In genomic region chr2:226793615-226794014, GRCh38 we compare ENCODE assay signal across 9 cellular contexts. TPM values are rescaled to one million over a fixed set of nuclear protein-coding genes. Genes with fewer than 3 reads are reported as not detected.
A peak's percentile ranks its signal among the peaks of the same experiment; 100 is the strongest.
DNase-seq lines count a peak whose midpoint lies in the region; ATAC-seq and TF ChIP-seq lines count a peak whose summit lies in the region.
"Had no signal": no experiment of that assay in that cellular context is flagged by ENCODE, and none has a peak within 500 bp of the region (broad histone marks: within the 10 kb centered on the region; RNA-seq: fewer than 3 reads in every experiment).

No MANE protein-coding gene starts in this region.

- H3K27ac ChIP-seq in BLaER1 treated with 17β-estradiol and CSF1 and Interleukin-3, amounts not matched to agents 10 nM and 100 nM = peak overlapping the region in 4 of 11 experiments; percentile 10 to 54 (median 29); a peak in 2 of 22 replicates
- peak overlapping the region in 3 of 4 donors; percentile 11 to 92 (median 89) for H3K27ac ChIP-seq in Peyer's patch
- H3K27ac ChIP-seq in epithelial cell of prostate = peak overlapping the region; percentile 96

- H3K4me3 ChIP-seq in BLaER1 treated with 17β-estradiol and CSF1 and Interleukin-3, amounts not matched to agents 10 nM and 100 nM = peak overlapping the region in 2 of 10 experiments; percentile 47 to 52; a peak in 4 of 20 replicates
- peak overlapping the region in 2 of 4 donors; percentile 82 to 94 for H3K4me3 ChIP-seq in Peyer's patch

- peaks cover 10% of the 10 kb centered on the region for H3K36me3 Mint-ChIP-seq in osteocyte (ENCODE audit: unreplicated experiment)

- H3K9me3 Mint-ChIP-seq in osteocyte (ENCODE audit: unreplicated experiment) = no peaks in the 10 kb centered on the region

- DNase-seq in Peyer's patch = no peak
- DNase-seq in epithelial cell of prostate (ENCODE audit: low read depth, low spot score) = no peak
- no peak for DNase-seq in osteocyte (ENCODE audit: extremely low spot score, unreplicated experiment)
- no peak for DNase-seq in activated CD4-positive, CD25-positive, alpha-beta regulatory T cell treated with anti-CD3 and anti-CD28 coated beads, Interleukin-2, amount 50 U/mL, for 72 hours
- no peak for DNase-seq in stimulated activated CD8-positive, alpha-beta memory T cell treated with anti-CD3 and anti-CD28 coated beads, Interleukin-4, amount 100 ng/mL, for 48 hours
- DNase-seq: stimulated activated CD4-positive, alpha-beta T cell treated with anti-CD3 and anti-CD28 coated beads, Interleukin-4, amount 100 ng/mL, for 4 hours had no signal

- no peak for TF ChIP-seq POLR2A in Peyer's patch (IDR thresholded peaks at IDR 0.05)

- ATAC-seq in HG03280 (IDR thresholded peaks at IDR 0.05; ENCODE audit: unreplicated experiment) (no peak), GM21717 (IDR thresholded peaks at IDR 0.05; ENCODE audit: unreplicated experiment) (no peak)

- TF ChIP-seq CTCF in Peyer's patch (IDR thresholded peaks at IDR 0.05) (no peak), osteocyte (IDR thresholded peaks at IDR 0.05) (no peak)

- H3K4me1 Mint-ChIP-seq in osteocyte (ENCODE audit: unreplicated experiment) = peaks cover 86% of the 10 kb centered on the region

- peak overlapping the region in 3 of 11 experiments; percentile 29 to 66 (median 63); a peak in 5 of 22 replicates for H3K9ac ChIP-seq in BLaER1 treated with 17β-estradiol and CSF1 and Interleukin-3, amounts not matched to agents 10 nM and 100 nM

- H3K9me3 ChIP-seq in BLaER1 treated with 17β-estradiol and CSF1 and Interleukin-3, amounts not matched to agents 10 nM and 100 nM (replicated peaks in 1 of 11) = 0 out of 22 replicates have a peak, but pooled peaks cover 0 to 5% (median 0%) of the 10 kb centered on the region in 11 experiments
- no peaks in the 10 kb centered on the region for H3K9me3 ChIP-seq in Peyer's patch

- peak overlapping the region; percentile 72 for H3K4me3 Mint-ChIP-seq in osteocyte (ENCODE audit: unreplicated experiment)

- peaks cover 0 to 32% (median 12%) of the 10 kb centered on the region in 11 experiments; a peak in 10 of 22 replicates for H4K20me1 ChIP-seq in BLaER1 treated with 17β-estradiol and CSF1 and Interleukin-3, amounts not matched to agents 10 nM and 100 nM

- no peaks in the 10 kb centered on the region for H3K27me3 Mint-ChIP-seq in osteocyte (ENCODE audit: unreplicated experiment)

- peaks cover 0 to 56% (median 0%) of the 10 kb centered on the region in 11 experiments; a peak in 7 of 22 replicates for H3K27me3 ChIP-seq in BLaER1 treated with 17β-estradiol and CSF1 and Interleukin-3, amounts not matched to agents 10 nM and 100 nM
- H3K27me3 ChIP-seq in Peyer's patch = no peaks in the 10 kb centered on the region

- peak overlapping the region; percentile 88 for H3K27ac Mint-ChIP-seq in osteocyte (ENCODE audit: unreplicated experiment)

- H3K4me1 ChIP-seq in BLaER1 treated with 17β-estradiol and CSF1 and Interleukin-3, amounts not matched to agents 10 nM and 100 nM = peaks cover 45 to 78% (median 70%) of the 10 kb centered on the region in 10 experiments
- H3K4me1 ChIP-seq in Peyer's patch = peaks cover 0 to 17% (median 4%) of the 10 kb centered on the region in 4 donors

- peak overlapping the region; percentile 51 to 99 (median 79); a peak in 20 of 22 replicates for H3K4me2 ChIP-seq in BLaER1 treated with 17β-estradiol and CSF1 and Interleukin-3, amounts not matched to agents 10 nM and 100 nM

- 0 out of 22 replicates have a peak, but pooled peaks cover 0 to 6% (median 0%) of the 10 kb centered on the region in 11 experiments for H3K36me3 ChIP-seq in BLaER1 treated with 17β-estradiol and CSF1 and Interleukin-3, amounts not matched to agents 10 nM and 100 nM
- no peaks in the 10 kb centered on the region for H3K36me3 ChIP-seq in Peyer's patch

RNA-seq across cellular contexts. Expression of gene IRS1, which starts 6.0 kb away (rescaled TPM):
- total RNA-seq in Peyer's patch (10 to 100 TPM in 3 of 4 donors, 1 to 10 TPM in 1; 8.3 to 67.7 (median 22.5) TPM), osteocyte (19.8 and 20.0 TPM in 2 replicates)

RNA-seq across cellular contexts. Expression of gene RHBDD1, which starts 42.2 kb away (rescaled TPM):
- total RNA-seq in Peyer's patch (10 to 100 TPM; 12.6 to 68.5 (median 30.6) TPM), osteocyte (27.7 and 32.7 TPM in 2 replicates)
